In the genomic region with DNA sequence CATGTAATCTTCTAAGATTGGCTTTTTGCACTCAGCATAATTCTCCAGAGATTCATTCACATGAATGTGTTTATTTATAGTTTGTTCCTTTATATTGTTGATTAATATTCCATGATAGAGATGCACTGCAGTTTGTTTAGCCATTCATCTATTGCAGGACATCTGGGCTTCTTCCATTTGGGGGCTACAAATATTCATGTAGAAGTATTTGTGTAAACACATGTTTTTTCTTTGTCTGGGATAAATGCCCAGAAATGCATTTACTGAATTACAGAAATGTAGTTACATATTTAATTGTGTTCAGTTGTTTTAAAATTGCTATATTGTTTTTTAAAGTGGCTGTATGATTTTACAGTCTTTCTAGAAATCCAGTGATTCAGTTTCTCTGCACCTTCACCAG, we compare ENCODE assay signal across 28 cellular contexts.
"Had no signal": no experiment of that assay in that cellular context is flagged by ENCODE, and none has a peak within 500 bp of the region (broad histone marks: within the 10 kb centered on the region; RNA-seq: fewer than 3 reads in every experiment).

No MANE protein-coding gene starts in this region.

- H3K4me3 ChIP-seq: pancreas, prostate gland, right atrium auricular region, right lobe of liver, sigmoid colon, stomach, thoracic aorta, thyroid gland, tibial nerve, upper lobe of left lung, vagina had no signal

- H3K27ac ChIP-seq: neutrophil, pancreas, prostate gland, right atrium auricular region, right lobe of liver, sigmoid colon, stomach, thoracic aorta, thyroid gland, tibial nerve, upper lobe of left lung, vagina had no signal

- H3K9me3 ChIP-seq: neutrophil, pancreas, prostate gland, right lobe of liver, sigmoid colon, thoracic aorta, thyroid gland, upper lobe of left lung, vagina had no signal

- H3K27me3 Mint-ChIP-seq: naive thymus-derived CD8-positive, alpha-beta T cell; natural killer cell treated with Interleukin-12 subunit alpha and Interleukin-12 subunit beta and Interleukin-15 and Interleukin-18, amount 100 ng/mL, for 72 hours; stimulated activated naive B cell treated with anti-CD40 and anti-IgM and Interleukin-4, amounts not matched to agents 10 μg/mL and 1 μg/mL and 100 μg/mL, for 72 hours; stimulated activated naive CD8-positive, alpha-beta T cell treated with anti-CD3 and anti-CD28 coated beads, Interleukin-15, Interleukin-2, amounts not matched to agents 100 ng/mL and 50 ng/mL, for 24 hours had no signal

- H3K9me3 Mint-ChIP-seq: nephron progenitor cell; neural crest cell; stimulated activated naive B cell treated with anti-CD40 and anti-IgM and Interleukin-4, amounts not matched to agents 10 μg/mL and 1 μg/mL and 100 μg/mL, for 72 hours; stimulated activated naive CD8-positive, alpha-beta T cell treated with anti-CD3 and anti-CD28 coated beads, Interleukin-15, Interleukin-2, amounts not matched to agents 100 ng/mL and 50 ng/mL, for 24 hours had no signal

- H3K36me3 Mint-ChIP-seq: naive thymus-derived CD8-positive, alpha-beta T cell; natural killer cell treated with Interleukin-12 subunit alpha and Interleukin-12 subunit beta and Interleukin-15 and Interleukin-18, amount 100 ng/mL, for 72 hours; stimulated activated effector memory CD8-positive, alpha-beta T cell treated with anti-CD3 and anti-CD28 coated beads, Interleukin-12 subunit alpha, Interleukin-12 subunit beta, amount 100 ng/mL, for 72 hours; stimulated activated naive B cell treated with anti-CD40 and anti-IgM and Interleukin-4, amounts not matched to agents 10 μg/mL and 1 μg/mL and 100 μg/mL, for 72 hours had no signal

- H3K27ac Mint-ChIP-seq: naive thymus-derived CD8-positive, alpha-beta T cell; natural killer cell treated with Interleukin-12 subunit alpha and Interleukin-12 subunit beta and Interleukin-15 and Interleukin-18, amount 100 ng/mL, for 72 hours; nephron progenitor cell; stimulated activated effector memory CD8-positive, alpha-beta T cell treated with anti-CD3 and anti-CD28 coated beads, Interleukin-12 subunit alpha, Interleukin-12 subunit beta, amount 100 ng/mL, for 72 hours; stimulated activated naive B cell treated with anti-CD40 and anti-IgM and Interleukin-4, amounts not matched to agents 10 μg/mL and 1 μg/mL and 100 μg/mL, for 72 hours; stimulated activated naive CD8-positive, alpha-beta T cell treated with anti-CD3 and anti-CD28 coated beads, Interleukin-15, Interleukin-2, amounts not matched to agents 100 ng/mL and 50 ng/mL, for 24 hours had no signal

- H3K36me3 ChIP-seq: neutrophil, pancreas, prostate gland, right atrium auricular region, right lobe of liver, sigmoid colon, stomach, thoracic aorta, thyroid gland, tibial nerve, upper lobe of left lung, vagina had no signal

- H3K27me3 ChIP-seq: neutrophil, pancreas, right atrium auricular region, right lobe of liver, sigmoid colon, stomach, thyroid gland, tibial nerve, upper lobe of left lung, vagina had no signal

- DNase-seq: naive thymus-derived CD8-positive, alpha-beta T cell; nephron progenitor cell; nucleus accumbens; pancreas; retina; right lobe of liver; sigmoid colon; small intestine; stimulated activated CD4-positive, alpha-beta T cell treated with anti-CD3 and anti-CD28 coated beads, Interleukin-15, amount 100 ng/mL, for 24 hours; stimulated activated CD4-positive, alpha-beta T cell treated with anti-CD3 and anti-CD28 coated beads, Interleukin-2, amount 100 ng/mL, for 24 hours; stimulated activated CD4-positive, alpha-beta T cell treated with anti-CD3 and anti-CD28 coated beads, Interleukin-2, amount 100 ng/mL, for 48 hours; stimulated activated CD4-positive, alpha-beta T cell treated with anti-CD3 and anti-CD28 coated beads, Interleukin-4, amount 100 ng/mL, for 24 hours; stimulated activated naive B cell treated with anti-CD40 and anti-IgM and Interleukin-4, amounts not matched to agents 10 μg/mL and 1 μg/mL and 100 μg/mL, for 72 hours; stimulated activated naive CD4-positive, alpha-beta T cell treated with Interleukin-2 at 50 U/mL for 16 hours; stomach; thyroid gland; trophoblast cell; upper lobe of left lung had no signal

- H3K4me3 Mint-ChIP-seq: naive thymus-derived CD8-positive, alpha-beta T cell; natural killer cell treated with Interleukin-12 subunit alpha and Interleukin-12 subunit beta and Interleukin-15 and Interleukin-18, amount 100 ng/mL, for 72 hours; nephron progenitor cell; neural crest cell; stimulated activated effector memory CD8-positive, alpha-beta T cell treated with anti-CD3 and anti-CD28 coated beads, Interleukin-12 subunit alpha, Interleukin-12 subunit beta, amount 100 ng/mL, for 72 hours; stimulated activated naive B cell treated with anti-CD40 and anti-IgM and Interleukin-4, amounts not matched to agents 10 μg/mL and 1 μg/mL and 100 μg/mL, for 72 hours; stimulated activated naive CD8-positive, alpha-beta T cell treated with anti-CD3 and anti-CD28 coated beads, Interleukin-15, Interleukin-2, amounts not matched to agents 100 ng/mL and 50 ng/mL, for 24 hours had no signal

- H3K4me1 Mint-ChIP-seq: naive thymus-derived CD8-positive, alpha-beta T cell; nephron progenitor cell; stimulated activated effector memory CD8-positive, alpha-beta T cell treated with anti-CD3 and anti-CD28 coated beads, Interleukin-12 subunit alpha, Interleukin-12 subunit beta, amount 100 ng/mL, for 72 hours; stimulated activated naive B cell treated with anti-CD40 and anti-IgM and Interleukin-4, amounts not matched to agents 10 μg/mL and 1 μg/mL and 100 μg/mL, for 72 hours had no signal

- H3K4me1 ChIP-seq: pancreas, prostate gland, right atrium auricular region, right lobe of liver, sigmoid colon, stomach, thyroid gland, tibial nerve, upper lobe of left lung, vagina had no signal
